Comparison of ENCODE assay signal across 15 cellular contexts in genomic region chr19:17296976-17297375, GRCh38. TPM values are rescaled to one million over a fixed set of nuclear protein-coding genes. Genes with fewer than 3 reads are reported as not detected.
"Had no signal": no experiment of that assay in that cellular context is flagged by ENCODE, and none has a peak within 500 bp of the region (broad histone marks: within the 10 kb centered on the region; RNA-seq: fewer than 3 reads in every experiment).

No MANE protein-coding gene starts in this region.

- H3K36me3 ChIP-seq: brain microvascular endothelial cell had no signal

- H3K27ac ChIP-seq: brain microvascular endothelial cell, sigmoid colon, upper lobe of left lung had no signal

- H3K27me3 ChIP-seq: brain microvascular endothelial cell, sigmoid colon, upper lobe of left lung had no signal

- H3K36me3 Mint-ChIP-seq: activated naive CD4-positive, alpha-beta T cell treated with anti-CD3 and anti-CD28 coated beads, Interleukin-2, amount 50 U/mL, for 24 hours; natural killer cell had no signal

- H3K9me3 Mint-ChIP-seq: activated B cell treated with CpG ODN at 0.5 μM for 24 hours; activated naive CD4-positive, alpha-beta T cell treated with anti-CD3 and anti-CD28 coated beads, Interleukin-2, amount 50 U/mL, for 24 hours; immature natural killer cell; natural killer cell had no signal

- H3K4me3 ChIP-seq: sigmoid colon, upper lobe of left lung had no signal

- H3K9me3 ChIP-seq: upper lobe of left lung had no signal

- DNase-seq: activated B cell treated with CpG ODN at 0.5 μM for 24 hours; activated CD4-positive, alpha-beta T cell treated with anti-CD3 and anti-CD28 coated beads, Interleukin-2, amount 50 U/mL, for 1 hour; activated T-cell treated with anti-CD3 and anti-CD28 coated beads for 4 hours; amygdala; endodermal cell; immature natural killer cell; natural killer cell; sigmoid colon; stimulated activated CD4-positive, alpha-beta T cell treated with anti-CD3 and anti-CD28 coated beads, Interleukin-2, amount 100 ng/mL, for 24 hours; stimulated activated naive CD4-positive, alpha-beta T cell; substantia nigra; upper lobe of left lung had no signal

- H3K27me3 Mint-ChIP-seq: activated B cell treated with CpG ODN at 0.5 μM for 24 hours; activated naive CD4-positive, alpha-beta T cell treated with anti-CD3 and anti-CD28 coated beads, Interleukin-2, amount 50 U/mL, for 24 hours had no signal

- H3K4me3 Mint-ChIP-seq: activated B cell treated with CpG ODN at 0.5 μM for 24 hours; activated naive CD4-positive, alpha-beta T cell treated with anti-CD3 and anti-CD28 coated beads, Interleukin-2, amount 50 U/mL, for 24 hours; endodermal cell; immature natural killer cell; natural killer cell had no signal

- ATAC-seq: left lobe of liver, natural killer cell had no signal

- H3K27ac Mint-ChIP-seq: activated B cell treated with CpG ODN at 0.5 μM for 24 hours; activated naive CD4-positive, alpha-beta T cell treated with anti-CD3 and anti-CD28 coated beads, Interleukin-2, amount 50 U/mL, for 24 hours; endodermal cell; immature natural killer cell; natural killer cell had no signal

RNA-seq across cellular contexts. Expression of gene ANKLE1, which starts 15.3 kb away (rescaled TPM):
- polyA plus RNA-seq: immature natural killer cell had no signal
